ENCODE assay signal across 22 cellular contexts in the genomic region with DNA sequence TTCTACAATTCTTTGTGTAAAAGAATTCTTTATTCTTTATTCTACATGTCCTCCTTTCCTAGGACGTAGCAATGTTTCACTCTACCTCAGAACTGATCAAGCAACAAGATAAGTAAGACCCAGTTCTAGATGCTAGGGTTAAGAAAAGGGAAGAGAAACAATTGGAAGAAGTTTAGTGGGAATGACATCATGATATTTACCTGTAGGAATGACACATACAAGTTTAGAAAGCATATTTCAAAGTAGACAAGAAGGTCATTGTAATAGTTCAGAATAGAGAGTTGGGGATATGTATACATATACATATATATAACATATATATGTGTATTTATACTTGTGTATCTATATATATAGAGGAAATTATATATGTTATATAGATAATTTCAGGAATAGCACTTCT. TPM values are rescaled to one million over a fixed set of nuclear protein-coding genes. Genes with fewer than 3 reads are reported as not detected.
DNase-seq lines count a peak whose midpoint lies in the region; ATAC-seq, FAIRE-seq and TF ChIP-seq lines count a peak whose summit lies in the region.
"Had no signal": no experiment of that assay in that cellular context is flagged by ENCODE, and none has a peak within 500 bp of the region (broad histone marks: within the 10 kb centered on the region; RNA-seq: fewer than 3 reads in every experiment).

No MANE protein-coding gene starts in this region.

- no peak for FAIRE-seq in HepG2 (lab: Jason Lieb, UNC)
- FAIRE-seq: A549, G401.6, GM12892 had no signal

- WGBS in HepG2 (ENCODE audit: low lambda C conversion rate): 26% methylated on average over 1 of the region's 1 CpG
- 0% methylated on average over 1 of the region's 1 CpG for WGBS in right lobe of liver (ENCODE audit: insufficient coverage, low coverage, low lambda C conversion rate, missing lambda C conversion rate)
- 0% methylated on average over 1 of the region's 1 CpG for WGBS in esophagus squamous epithelium, 2 donors
- 0% methylated on average over 1 of the region's 1 CpG for WGBS in urinary bladder

- no peak overlapping the region for H3K9ac ChIP-seq in HepG2 (ENCODE audit: insufficient read depth, low read depth, low read length)
- H3K9ac ChIP-seq: BLaER1 treated with 17β-estradiol and CSF1 and Interleukin-3, amounts not matched to agents 10 nM and 100 nM had no signal

- H3K4me3 ChIP-seq in HepG2 (replicated peaks in 1 of 3; ENCODE audit: insufficient read depth in 1 of 3, low read depth in 2 of 3, low read length in 3 of 3) (no peak overlapping the region), right lobe of liver (no peak overlapping the region), esophagus squamous epithelium (no peak overlapping the region), urinary bladder (ENCODE audit: low read depth, low read length) (no peak overlapping the region), upper lobe of right lung (no peak overlapping the region)
- H3K4me3 ChIP-seq: A549; BLaER1 treated with 17β-estradiol and CSF1 and Interleukin-3, amounts not matched to agents 10 nM and 100 nM; HAP-1 had no signal

- TF ChIP-seq CTCF in HepG2 (CRISPR knock-in tag; IDR thresholded peaks at IDR 0.05) (no peak), right lobe of liver (IDR thresholded peaks at IDR 0.05) (no peak), esophagus squamous epithelium (IDR thresholded peaks at IDR 0.05) (no peak), upper lobe of right lung (IDR thresholded peaks at IDR 0.05) (no peak)

- no peaks in the 10 kb centered on the region for H3K79me2 ChIP-seq in HepG2 (ENCODE audit: insufficient read depth, low read length)

- H3K27ac ChIP-seq in HepG2 (ENCODE audit: extremely low read length, insufficient read depth, low read length) (no peak overlapping the region), right lobe of liver (no peak overlapping the region), esophagus squamous epithelium (peak overlapping the region in 3 of 4 donors; percentile 78 to 86 (median 85)), urinary bladder (ENCODE audit: low read depth) (peak overlapping the region; percentile 67), upper lobe of right lung (no peak overlapping the region)
- H3K27ac ChIP-seq: A549; BLaER1 treated with 17β-estradiol and CSF1 and Interleukin-3, amounts not matched to agents 10 nM and 100 nM had no signal

- H3K36me3 ChIP-seq in HepG2 (replicated peaks in 1 of 2; ENCODE audit: control insufficient read depth in 1 of 2, insufficient read depth in 2 of 2, low read length in 2 of 2) (no peaks in the 10 kb centered on the region), right lobe of liver (no peaks in the 10 kb centered on the region), esophagus squamous epithelium (no peaks in the 10 kb centered on the region), urinary bladder (ENCODE audit: insufficient read depth) (no peaks in the 10 kb centered on the region), upper lobe of right lung (no peaks in the 10 kb centered on the region)
- H3K36me3 ChIP-seq: BE2C; BLaER1 treated with 17β-estradiol and CSF1 and Interleukin-3, amounts not matched to agents 10 nM and 100 nM; HAP-1 had no signal

- H3K4me1 ChIP-seq in HepG2 (ENCODE audit: insufficient read depth, low read length) (peaks cover 7% of the 10 kb centered on the region), right lobe of liver (no peaks in the 10 kb centered on the region), esophagus squamous epithelium (peaks cover 0 to 48% (median 9%) of the 10 kb centered on the region in 3 donors), urinary bladder (ENCODE audit: insufficient read depth) (no peaks in the 10 kb centered on the region), upper lobe of right lung (no peaks in the 10 kb centered on the region)
- H3K4me1 ChIP-seq: BE2C; BLaER1 treated with 17β-estradiol and CSF1 and Interleukin-3, amounts not matched to agents 10 nM and 100 nM had no signal

- TF ChIP-seq EP300 in HepG2 (IDR thresholded peaks at IDR 0.05; ENCODE audit: low read depth in 2 of 2, low read length in 2 of 2) (no peak), HepG2 (CRISPR knock-in tag; IDR thresholded peaks at IDR 0.05; ENCODE audit: borderline replicate concordance) (no peak)

- H4K20me1 ChIP-seq in HepG2 (ENCODE audit: insufficient read depth, low read length): no peaks in the 10 kb centered on the region
- H4K20me1 ChIP-seq: BLaER1 treated with 17β-estradiol and CSF1 and Interleukin-3, amounts not matched to agents 10 nM and 100 nM had no signal

- intact Hi-C loops in HepG2 (cut with micrococcal nuclease; ENCODE audit: unreplicated experiment) (no loop called here), right lobe of liver (cut with DNase I) (no loop called here), esophagus squamous epithelium (cut with DNase I) (no loop called here), upper lobe of right lung (cut with DNase I) (no loop called here), cardiac septum (cut with DNase I) (no loop called here)

- no peak for ATAC-seq in HepG2
- ATAC-seq in right lobe of liver: no peak
- ATAC-seq in upper lobe of right lung: no peak
- ATAC-seq: A549 had no signal

- no peak for TF ChIP-seq RAD21 in HepG2 (CRISPR knock-in tag; IDR thresholded peaks at IDR 0.05)

- DNase-seq in HepG2 (ENCODE audit: low spot score): no peak
- DNase-seq in right lobe of liver: no peak
- no peak for DNase-seq in esophagus squamous epithelium (lab: John Stamatoyannopoulos, UW)
- no peak for DNase-seq in medulla oblongata (ENCODE audit: extremely low spot score)
- DNase-seq in upper lobe of right lung: no peak
- DNase-seq in cardiac septum (ENCODE audit: low spot score): no peak
- DNase-seq: 8988T; ACHN; AML-193; BE2C; Calu3; CD4-positive, alpha-beta T cell; CD8-positive, alpha-beta memory T cell; DMS53; DND-41; GOT3 had no signal

- no peak for TF ChIP-seq POLR2A in HepG2 (IDR thresholded peaks at IDR 0.05; ENCODE audit: insufficient read depth in 1 of 2, low read depth in 2 of 2, low read length in 2 of 2)
- TF ChIP-seq POLR2A in right lobe of liver (IDR thresholded peaks at IDR 0.05): no peak
- TF ChIP-seq POLR2A in esophagus squamous epithelium (IDR thresholded peaks at IDR 0.05): no peak

- POLR2A ChIA-PET in HepG2 (lab: Yijun Ruan, JAX): no interaction called here

- no TSS peak for BruUV-seq in HepG2 (replicated peaks; lab: Mats Ljungman, UMichigan)

- no peak overlapping the region for H2AFZ ChIP-seq in HepG2 (ENCODE audit: low read length)

- in situ Hi-C loops in HepG2 (cut with HindIII; ENCODE audit: extremely low pct_ligation_motif_present, low pct_unique_long_range_greater_than_20kb): no loop called here

- no peak overlapping the region for H3K4me2 ChIP-seq in HepG2 (ENCODE audit: low read depth, low read length)
- H3K4me2 ChIP-seq: A549; BLaER1 treated with 17β-estradiol and CSF1 and Interleukin-3, amounts not matched to agents 10 nM and 100 nM had no signal

- CTCF ChIA-PET in HepG2 (lab: Yijun Ruan, JAX; ENCODE audit: low intra/inter-chr PET ratio, low total read pairs): no interaction called here

- H3K9me3 ChIP-seq in HepG2 (ENCODE audit: low read length) (no peaks in the 10 kb centered on the region), right lobe of liver (no peaks in the 10 kb centered on the region), esophagus squamous epithelium (no peaks in the 10 kb centered on the region), upper lobe of right lung (no peaks in the 10 kb centered on the region)
- H3K9me3 ChIP-seq: A549; BE2C; BLaER1 treated with 17β-estradiol and CSF1 and Interleukin-3, amounts not matched to agents 10 nM and 100 nM; HAP-1 had no signal

- no peaks in the 10 kb centered on the region for H3K27me3 ChIP-seq in HepG2 (ENCODE audit: control insufficient read depth in 1 of 2, insufficient read depth in 2 of 2, low read length in 2 of 2)
- no peaks in the 10 kb centered on the region for H3K27me3 ChIP-seq in right lobe of liver
- H3K27me3 ChIP-seq in esophagus squamous epithelium: no peaks in the 10 kb centered on the region
- H3K27me3 ChIP-seq in upper lobe of right lung: no peaks in the 10 kb centered on the region
- H3K27me3 ChIP-seq: BE2C; BLaER1 treated with 17β-estradiol and CSF1 and Interleukin-3, amounts not matched to agents 10 nM and 100 nM had no signal

TF ChIP-seq in HepG2, 621 proteins besides CTCF, POLR2A, EP300 and RAD21 (continues in another document):
- TF ChIP-seq PCBP1 (IDR thresholded peaks at IDR 0.05; ENCODE audit: borderline replicate concordance, low read depth, low read length): no peak
- peak; percentile 72 for TF ChIP-seq ATF7 (IDR thresholded peaks at IDR 0.05)
- TF ChIP-seq ATF7 (CRISPR knock-in tag; IDR thresholded peaks at IDR 0.05): no peak
- TF ChIP-seq ZFP1 (CRISPR knock-in tag; IDR thresholded peaks at IDR 0.05): no peak
- TF ChIP-seq SATB2 (CRISPR knock-in tag; IDR thresholded peaks at IDR 0.05): no peak

RNA-seq across cellular contexts. Expression of a gene that starts 43.4 kb away (rescaled TPM):
- total RNA-seq in HepG2 (2016; rRNA removed; fragmentation: Illumina TruSeq; extraction: Trizol) (27.7 and 31.6 TPM in 2 replicates), right lobe of liver (1 to 10 TPM in 4 of 6 experiments, under 1 TPM in 2; 0.46 to 3.2 (median 1.4) TPM), esophagus squamous epithelium (10 to 100 TPM; 23.2 to 38.5 (median 28.3) TPM), urinary bladder (22.7 TPM), upper lobe of right lung (22.3 TPM), cardiac septum (6.4 TPM)
- 5.6 and 6.2 TPM in 2 replicates for total RNA-seq in HepG2 (2016; cell fraction: cytosol; rRNA removed; fragmentation: Illumina TruSeq; extraction: Trizol; ENCODE audit: low read depth)
- 29.5 and 30.9 TPM in 2 replicates for total RNA-seq in HepG2 (2016; cell fraction: insoluble cytoplasmic fraction; rRNA removed; fragmentation: Illumina TruSeq; extraction: Trizol)
- total RNA-seq in HepG2 (2016; cell fraction: membrane; rRNA removed; fragmentation: Illumina TruSeq; extraction: Trizol): 15.3 and 17.6 TPM in 2 replicates
- total RNA-seq in HepG2 (2016; cell fraction: nucleus; rRNA removed; fragmentation: Illumina TruSeq; extraction: Trizol): 29.7 and 30.0 TPM in 2 replicates
- polyA plus RNA-seq in HepG2 (2011; rRNA removed) (13.1 and 15.6 TPM in 2 replicates), urinary bladder (8.3 TPM)
- 9.5 and 12.1 TPM in 2 replicates for polyA plus RNA-seq in HepG2 (2011; cell fraction: cytosol; rRNA removed)
- polyA plus RNA-seq in HepG2 (2011; cell fraction: nucleus; rRNA removed): 20.2 and 23.5 TPM in 2 replicates
- 12.8 and 20.0 TPM in 2 replicates for polyA plus RNA-seq in HepG2 (2012)
- 2.9 and 3.4 TPM in 2 replicates for polyA plus RNA-seq in HepG2 (2016; cell fraction: cytosol; fragmentation: Illumina TruSeq; extraction: Trizol; ENCODE audit: low read depth)
- 30.2 and 31.3 TPM in 2 replicates for polyA plus RNA-seq in HepG2 (2016; cell fraction: insoluble cytoplasmic fraction; fragmentation: Illumina TruSeq; extraction: Trizol; ENCODE audit: low read depth)
- polyA plus RNA-seq in HepG2 (2016; cell fraction: membrane; fragmentation: Illumina TruSeq; extraction: Trizol; ENCODE audit: low read depth): 8.2 and 8.7 TPM in 2 replicates
- polyA plus RNA-seq in HepG2 (2016; cell fraction: nucleus; fragmentation: Illumina TruSeq; extraction: Trizol; ENCODE audit: insufficient read depth, low read depth): 30.0 and 31.5 TPM in 2 replicates
- 9.7 and 25.8 TPM in 2 replicates for polyA minus RNA-seq in HepG2 (2011; rRNA and poly(A)+ RNA removed; ENCODE audit: low replicate concordance)
- 9.8 and 10.7 TPM in 2 replicates for polyA minus RNA-seq in HepG2 (2011; cell fraction: cytosol; rRNA and poly(A)+ RNA removed)
- polyA minus RNA-seq in HepG2 (2011; cell fraction: nucleus; rRNA and poly(A)+ RNA removed): 32.8 and 35.4 TPM in 2 replicates

Comparison
In these comparisons a context has a peak if more than half of its experiments do, and no peak if none do; other contexts are left out.
1. H3K27ac ChIP-seq: peak in esophagus squamous epithelium (3 of 4) and urinary bladder (single experiment); none in HepG2 (single experiment), right lobe of liver (0 of 3) and upper lobe of right lung (single experiment).